Comparison of ENCODE assay signal across 1 cellular context in genomic region chr17:41498276-41498675, GRCh38.
TF ChIP-seq lines count a peak whose summit lies in the region.

No MANE protein-coding gene starts in this region.

TF ChIP-seq in IMR-90, 13 proteins besides CTCF, POLR2A, EP300 and RAD21 (continued from another document):
- TF ChIP-seq MAFK (IDR thresholded peaks at IDR 0.05; ENCODE audit: low read depth, low read length): no peak
TF ChIP-seq in IMR-90: peak in this region for 0.
